Comparison of ENCODE assay signal across 33 cellular contexts in genomic region chr2:98357856-98358255, GRCh38. TPM values are rescaled to one million over a fixed set of nuclear protein-coding genes. Genes with fewer than 3 reads are reported as not detected.
"Had no signal": no experiment of that assay in that cellular context is flagged by ENCODE, and none has a peak within 500 bp of the region (broad histone marks: within the 10 kb centered on the region; RNA-seq: fewer than 3 reads in every experiment).

No MANE protein-coding gene starts in this region.

- H3K9ac ChIP-seq: neural progenitor cell had no signal

- DNase-seq: immature natural killer cell; kidney; left colon; left lung; lower lobe of right lung; mammary epithelial cell; mesenchymal stem cell; naive B cell; natural killer cell; nephron progenitor cell; occipital lobe; right lobe of liver; stimulated activated CD4-positive, alpha-beta T cell treated with anti-CD3 and anti-CD28 coated beads, Interleukin-1b, Interleukin-23, amount 100 ng/mL, for 48 hours; stimulated activated CD4-positive, alpha-beta T cell treated with anti-CD3 and anti-CD28 coated beads, Interleukin-2, amount 100 ng/mL, for 48 hours; stimulated activated CD4-positive, alpha-beta T cell treated with anti-CD3 and anti-CD28 coated beads, Interleukin-4, amount 100 ng/mL, for 4 hours; stimulated activated CD8-positive, alpha-beta memory T cell treated with anti-CD3 and anti-CD28 coated beads, Interleukin-4, amount 100 ng/mL, for 48 hours; stimulated activated naive CD4-positive, alpha-beta T cell treated with Interleukin-2 at 50 U/mL for 16 hours; stimulated activated naive CD8-positive, alpha-beta T cell treated with anti-CD3 and anti-CD28 coated beads, Interleukin-15, amount 100 ng/mL, for 72 hours; substantia nigra; transverse colon; upper lobe of left lung had no signal

- H3K27ac ChIP-seq: left lung, lower lobe of right lung, neural progenitor cell, neutrophil, right atrium auricular region, right lobe of liver, transverse colon, vagina had no signal

- H3K4me3 ChIP-seq: left lung, lower lobe of right lung, neural progenitor cell, right atrium auricular region, right lobe of liver, smooth muscle cell, transverse colon, upper lobe of left lung, vagina had no signal

- H3K9me3 ChIP-seq: left lung, lower lobe of right lung, neutrophil, right atrium auricular region, right lobe of liver, transverse colon, vagina had no signal

- H3K4me1 ChIP-seq: left lung, lower lobe of right lung, right atrium auricular region, right lobe of liver, transverse colon, vagina had no signal

- H3K4me2 ChIP-seq: neural progenitor cell, smooth muscle cell had no signal

- ATAC-seq: left colon; natural killer cell; right lobe of liver; stimulated activated memory B cell treated with anti-CD40 and anti-IgM and Interleukin-4, amounts not matched to agents 10 μg/mL and 1 μg/mL and 100 μg/mL, for 72 hours; stimulated activated naive CD8-positive, alpha-beta T cell treated with anti-CD3 and anti-CD28 coated beads, Interleukin-15, amount 100 ng/mL, for 72 hours had no signal

- H3K27me3 ChIP-seq: neural progenitor cell, right atrium auricular region, right lobe of liver, transverse colon, upper lobe of left lung, vagina had no signal

- H2AFZ ChIP-seq: neural progenitor cell had no signal

- H3K36me3 ChIP-seq: left lung, lower lobe of right lung, neural progenitor cell, neutrophil, right atrium auricular region, right lobe of liver, transverse colon, upper lobe of left lung, vagina had no signal

RNA-seq across cellular contexts. Expression of gene CNGA3, which starts 11.6 kb away (rescaled TPM):
- total RNA-seq: kidney, liver, mammary epithelial cell, mesothelial cell of epicardium, mononuclear cell, natural killer cell, osteocyte, pulmonary artery endothelial cell, renal cortical epithelial cell, right atrium auricular region, right lobe of liver, smooth muscle cell, vagina had no signal
